1 cellular context compared by ENCODE assay signal in genomic region chr18:44507729-44508325, GRCh38.
TF ChIP-seq lines count a peak whose summit lies in the region.

No MANE protein-coding gene starts in this region.

TF ChIP-seq in SK-N-SH, 30 proteins besides CTCF, POLR2A, EP300 and RAD21 (continued from another document):
- TF ChIP-seq FOXM1 (IDR thresholded peaks at IDR 0.05; ENCODE audit: low read depth) = no peak
TF ChIP-seq in SK-N-SH: peak in this region for 0.
